Comparison of ENCODE assay signal across 1 cellular context in genomic region chr6:146434991-146435390, GRCh38.
TF ChIP-seq lines count a peak whose summit lies in the region.

No MANE protein-coding gene starts in this region.

TF ChIP-seq in GM23338, 12 proteins besides CTCF, POLR2A, EP300 and RAD21:
- TF ChIP-seq STAT1 (IDR thresholded peaks at IDR 0.05; ENCODE audit: unreplicated experiment) (no peak), EZH2phosphoT487 (IDR thresholded peaks at IDR 0.05; ENCODE audit: unreplicated experiment) (no peak)
TF ChIP-seq in GM23338: peak in this region for 0.
